In genomic region chr2:113390133-113390849, GRCh38 we compare ENCODE assay signal across 8 cellular contexts. TPM values are rescaled to one million over a fixed set of nuclear protein-coding genes. Genes with fewer than 3 reads are reported as not detected.
DNase-seq lines count a peak whose midpoint lies in the region; ATAC-seq and FAIRE-seq lines count a peak whose summit lies in the region.

No MANE protein-coding gene starts in this region.

- peak; percentile 89 for ATAC-seq in GM19372 (IDR thresholded peaks at IDR 0.05; ENCODE audit: low read depth, unreplicated experiment)
- ATAC-seq in HG03457 (IDR thresholded peaks at IDR 0.05; ENCODE audit: unreplicated experiment), result peak; percentile 86
- ATAC-seq in naive thymus-derived CD4-positive, alpha-beta T cell, result peak; percentile 99

- H3K27ac Mint-ChIP-seq in naive thymus-derived CD4-positive, alpha-beta T cell, result peak overlapping the region; percentile 22 to 84 (median 68)

- peak overlapping the region; percentile 73 for H3K4me3 ChIP-seq in naive thymus-derived CD4-positive, alpha-beta T cell (ENCODE audit: low read length)
- H3K4me3 ChIP-seq in subcutaneous abdominal adipose tissue (ENCODE audit: low read depth in 1 of 5, low read length in 5 of 5), result peak overlapping the region in 3 of 5 donors; percentile 14 to 50 (median 27)

- peak overlapping the region; percentile 57 to 89 (median 77) for H3K4me3 Mint-ChIP-seq in naive thymus-derived CD4-positive, alpha-beta T cell

- POLR2A ChIA-PET in naive thymus-derived CD4-positive, alpha-beta T cell (lab: Charles Lee), result no interaction called here

- H3K9me3 Mint-ChIP-seq in naive thymus-derived CD4-positive, alpha-beta T cell, result no peaks in the 10 kb centered on the region

- CTCF ChIA-PET in naive thymus-derived CD4-positive, alpha-beta T cell (lab: Charles Lee), result interaction anchor here (0.7 to 3.4 kb wide), 10 partner anchors 9 to 509 kb away, joined by 3 to 21 read pairs (median 4); partner anchors contain the start of gene PSD4

- DNase-seq in AG20443 (ENCODE audit: low spot score) (peak; percentile 70), GF-D8 (lab: John Stamatoyannopoulos, UW) (no peak)
- DNase-seq in activated CD4-positive, alpha-beta T cell treated with anti-CD3 and anti-CD28 coated beads for 48 hours, result peak; percentile 70
- DNase-seq in naive thymus-derived CD4-positive, alpha-beta T cell, result peak in 8 of 9 donors; percentile 28 to 85 (median 82)

- H3K4me1 ChIP-seq in naive thymus-derived CD4-positive, alpha-beta T cell (ENCODE audit: control insufficient read depth in 2 of 2, insufficient read depth in 2 of 2, low read length in 2 of 2), result no peaks in the 10 kb centered on the region
- peaks cover 0 to 5% (median 0%) of the 10 kb centered on the region in 5 donors for H3K4me1 ChIP-seq in subcutaneous abdominal adipose tissue (ENCODE audit: control insufficient read depth in 5 of 5, insufficient read depth in 5 of 5, low read length in 5 of 5)

- intact Hi-C loops in naive thymus-derived CD4-positive, alpha-beta T cell (cut with micrococcal nuclease), result loop anchor here (5.0 kb wide), 3 partner anchors 143 to 253 kb away; no protein-coding TSS in a partner anchor

- H3K36me3 ChIP-seq in naive thymus-derived CD4-positive, alpha-beta T cell (ENCODE audit: control insufficient read depth in 2 of 3, insufficient read depth in 3 of 3, low read length in 3 of 3), result no peaks in the 10 kb centered on the region
- H3K36me3 ChIP-seq in subcutaneous abdominal adipose tissue (ENCODE audit: control insufficient read depth in 5 of 5, insufficient read depth in 5 of 5, low read length in 5 of 5), result no peaks in the 10 kb centered on the region

- peaks cover 9 to 20% (median 16%) of the 10 kb centered on the region in 7 donors for H3K4me1 Mint-ChIP-seq in naive thymus-derived CD4-positive, alpha-beta T cell

- no peak overlapping the region for H3K27ac ChIP-seq in naive thymus-derived CD4-positive, alpha-beta T cell (ENCODE audit: low read depth, low read length)
- H3K27ac ChIP-seq in subcutaneous abdominal adipose tissue (ENCODE audit: low read depth, low read length), result no peak overlapping the region

- H3K27me3 ChIP-seq in naive thymus-derived CD4-positive, alpha-beta T cell (ENCODE audit: control insufficient read depth in 2 of 2, insufficient read depth in 2 of 2, low read length in 2 of 2), result no peaks in the 10 kb centered on the region
- no peaks in the 10 kb centered on the region for H3K27me3 ChIP-seq in subcutaneous abdominal adipose tissue (ENCODE audit: control insufficient read depth in 5 of 5, insufficient read depth in 4 of 5, low read length in 5 of 5)

- peak overlapping the region in 1 of 5 donors; percentile 51 for H3K9ac ChIP-seq in subcutaneous abdominal adipose tissue (ENCODE audit: low read length in 5 of 5)

- peaks cover 0 to 2% (median 0%) of the 10 kb centered on the region in 5 donors for H3K36me3 Mint-ChIP-seq in naive thymus-derived CD4-positive, alpha-beta T cell

- peak; percentile 82 for FAIRE-seq in endometrium (lab: Jason Lieb, UNC)

- H3K9me3 ChIP-seq in naive thymus-derived CD4-positive, alpha-beta T cell (ENCODE audit: control insufficient read depth in 2 of 3, low read length in 3 of 3), result no peaks in the 10 kb centered on the region
- no peaks in the 10 kb centered on the region for H3K9me3 ChIP-seq in subcutaneous abdominal adipose tissue (ENCODE audit: control insufficient read depth in 5 of 5, low read length in 5 of 5)

- H3K27me3 Mint-ChIP-seq in naive thymus-derived CD4-positive, alpha-beta T cell, result peaks cover 6 to 38% (median 11%) of the 10 kb centered on the region in 5 donors

RNA-seq across cellular contexts. Expression of gene ZNG1B, which starts 47.2 kb away (rescaled TPM):
- total RNA-seq in naive thymus-derived CD4-positive, alpha-beta T cell, result 10 to 100 TPM; 37.0 to 44.7 (median 40.3) TPM
- polyA plus RNA-seq in naive thymus-derived CD4-positive, alpha-beta T cell, result 10 to 100 TPM; 21.5 to 28.3 TPM
